In genomic region chr17:50634123-50634914, GRCh38 we compare ENCODE assay signal across 9 cellular contexts. TPM values are rescaled to one million over a fixed set of nuclear protein-coding genes. Genes with fewer than 3 reads are reported as not detected.
DNase-seq lines count a peak whose midpoint lies in the region; ATAC-seq and FAIRE-seq lines count a peak whose summit lies in the region.
"Had no signal": no experiment of that assay in that cellular context is flagged by ENCODE, and none has a peak within 500 bp of the region (broad histone marks: within the 10 kb centered on the region; RNA-seq: fewer than 3 reads in every experiment).

Gene ABCC3 (plus strand): TSS chr17:50634881. CDS start chr17:50634937, 56 bp downstream.

- DNase-seq in DMS 273 (lab: John Stamatoyannopoulos, UW; ENCODE audit: unreplicated experiment) (peak; percentile 54), DMS 273 treated with DMSO at 0.1 percent for 48 hours (lab: John Stamatoyannopoulos, UW) (no peak), amniotic stem cell (lab: John Stamatoyannopoulos, UW) (peak; percentile 3), small intestine (peak; percentile 88), NAMALWA (ENCODE audit: low spot score) (no peak)
- DNase-seq in activated CD4-positive, alpha-beta T cell treated with anti-CD3 and anti-CD28 coated beads, Interleukin-2, amount 50 U/mL, for 1 hour: no peak

- H3K4me3 ChIP-seq in iPS-15b (ENCODE audit: low read depth, low read length) (peak within 1 kb of the TSS; percentile 52), small intestine (ENCODE audit: low read depth in 1 of 2, low read length in 2 of 2) (peak within 1 kb of the TSS; percentile 44 to 79)

- H3K27me3 ChIP-seq in iPS-15b (ENCODE audit: control insufficient read depth, insufficient read depth, low read length) (peaks cover 58% of the 10 kb centered on the region), small intestine (ENCODE audit: control insufficient read depth in 2 of 2, insufficient read depth in 2 of 2, low read length in 2 of 2) (peaks cover 0 to 11% of the 10 kb centered on the region in 2 donors)

- H3K4me1 ChIP-seq in iPS-15b (ENCODE audit: control insufficient read depth, insufficient read depth, low read length) (no peaks in the 10 kb centered on the region), small intestine (ENCODE audit: control insufficient read depth in 2 of 2, insufficient read depth in 1 of 2, low read depth in 1 of 2, low read length in 1 of 2) (peaks cover 0 to 6% of the 10 kb centered on the region in 2 donors)

- no peaks in the 10 kb centered on the region for H3K9me3 ChIP-seq in iPS-15b (ENCODE audit: control insufficient read depth, insufficient read depth, low read length)
- no peaks in the 10 kb centered on the region for H3K9me3 ChIP-seq in small intestine (ENCODE audit: control insufficient read depth, low read depth)

- H3K27ac ChIP-seq in small intestine (ENCODE audit: low read depth in 1 of 2, low read length in 1 of 2): peak within 1 kb of the TSS; percentile 76 to 87
- H3K27ac ChIP-seq: 22Rv1 had no signal

- H3K36me3 ChIP-seq in iPS-15b (ENCODE audit: control insufficient read depth, insufficient read depth, low read length): no peaks in the 10 kb centered on the region
- no peaks in the 10 kb centered on the region for H3K36me3 ChIP-seq in small intestine (ENCODE audit: control insufficient read depth in 2 of 2, insufficient read depth in 2 of 2, low read length in 2 of 2)

- no peak within 1 kb of the TSS for H3K9ac ChIP-seq in iPS-15b (ENCODE audit: low read depth, low read length)

- no peak for ATAC-seq in GM19035 (IDR thresholded peaks at IDR 0.05; ENCODE audit: unreplicated experiment)

- WGBS in small intestine, 3 donors: 9 to 14% (median 13%) methylated on average over 47 to 50 of the region's 50 CpGs

- FAIRE-seq in small intestine (lab: Jason Lieb, UNC): no peak

RNA-seq across cellular contexts. Expression of gene ABCC3, which starts in this region (rescaled TPM):
- polyA plus RNA-seq in small intestine: 100 to 1,000 TPM in 1 of 3 donors, 10 to 100 TPM in 2; 36.7 to 131 (median 99.3) TPM

Comparison
In these comparisons a context has a peak if more than half of its experiments do, and no peak if none do; other contexts are left out.
1. DNase-seq: peak in DMS 273 (single experiment), amniotic stem cell (single experiment) and small intestine (single experiment); none in DMS 273 treated with DMSO at 0.1 percent for 48 hours (single experiment), NAMALWA (single experiment) and activated CD4-positive, alpha-beta T cell treated with anti-CD3 and anti-CD28 coated beads, Interleukin-2, amount 50 U/mL, for 1 hour (single experiment).